8 cellular contexts compared by ENCODE assay signal in the genomic region with DNA sequence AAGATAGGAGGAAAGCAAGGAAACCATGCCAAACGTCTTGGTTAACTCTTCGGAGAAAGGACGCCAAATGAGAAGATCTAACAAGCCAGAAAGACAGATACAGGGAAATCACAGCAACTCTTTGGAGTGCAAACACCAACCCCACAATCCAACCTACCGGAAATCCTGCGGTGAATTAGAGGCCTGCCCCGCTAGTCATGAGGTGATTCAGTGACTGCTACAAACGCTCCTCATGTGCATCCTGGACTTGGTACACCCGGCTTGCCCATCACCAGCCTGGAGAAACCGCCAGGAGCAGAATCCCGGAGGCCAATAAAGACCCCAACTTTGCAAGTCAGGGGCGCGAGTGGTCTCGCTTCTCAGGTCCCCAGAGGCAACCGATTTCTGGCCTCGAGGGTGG. TPM values are rescaled to one million over a fixed set of nuclear protein-coding genes. Genes with fewer than 3 reads are reported as not detected.
A peak's percentile ranks its signal among the peaks of the same experiment; 100 is the strongest.
DNase-seq lines count a peak whose midpoint lies in the region; ATAC-seq, FAIRE-seq and TF ChIP-seq lines count a peak whose summit lies in the region.
"Not testable (repeated sequence)": the region's sequence is repeated elsewhere in the genome, so short reads cannot be mapped to it uniquely, and the experiment has no call there.

No MANE protein-coding gene starts in this region.

- not testable (repeated sequence) for H4K8ac ChIP-seq in mesendoderm (ENCODE audit: low read depth, low read length)

- FAIRE-seq in astrocyte (lab: Jason Lieb, UNC) = not testable (repeated sequence)

- CTCF ChIA-PET in WTC11 (lab: Charles Lee) = not testable (repeated sequence)

- H3K9ac ChIP-seq in astrocyte (ENCODE audit: low read length) (peak overlapping the region; percentile 74), mesendoderm (ENCODE audit: low read length) (peak overlapping the region; percentile 63)
- not testable (repeated sequence) for H3K9ac ChIP-seq in smooth muscle cell (ENCODE audit: low read depth)

- peak overlapping the region; percentile 53 for H3K27ac ChIP-seq in 22Rv1
- not testable (repeated sequence) for H3K27ac ChIP-seq in HL-60 (replicated peaks); mesendoderm (ENCODE audit: low read depth, low read length); smooth muscle cell (ENCODE audit: low read depth)
- peak overlapping the region; percentile 33 for H3K27ac ChIP-seq in astrocyte (ENCODE audit: low read depth, low read length)

- H4K20me1 ChIP-seq in astrocyte (ENCODE audit: insufficient read depth, low read length); smooth muscle cell (ENCODE audit: low read depth): not testable (repeated sequence)

- peak overlapping the region; percentile 84 for H3K4me3 Mint-ChIP-seq in WTC11
- peak overlapping the region; percentile 88 for H3K4me3 Mint-ChIP-seq in astrocyte (ENCODE audit: unreplicated experiment)

- not testable (repeated sequence) for H2BK120ac ChIP-seq in mesendoderm (ENCODE audit: low read depth, low read length)

- DNase-seq in HL-60 (ENCODE audit: low read depth in 1 of 2, low spot score in 1 of 2); WTC11 (ENCODE audit: low spot score); astrocyte (ENCODE audit: low read depth); fibroblast of pulmonary artery (ENCODE audit: low read depth); mesendoderm; smooth muscle cell (lab: John Stamatoyannopoulos, UW; ENCODE audit: unreplicated experiment): not testable (repeated sequence)

- H4K5ac ChIP-seq in mesendoderm (ENCODE audit: low read length) = not testable (repeated sequence)

- H3K79me1 ChIP-seq in mesendoderm (ENCODE audit: low read length) = not testable (repeated sequence)

- H3K9me3 ChIP-seq in astrocyte (ENCODE audit: insufficient read depth, low read depth, low read length); smooth muscle cell (replicated peaks; ENCODE audit: low read depth): not testable (repeated sequence)

- not testable (repeated sequence) for H3K36me3 Mint-ChIP-seq in WTC11; astrocyte (ENCODE audit: low read depth, unreplicated experiment)

- H2BK15ac ChIP-seq in mesendoderm (replicated peaks; ENCODE audit: low read depth) = not testable (repeated sequence)

- H3K79me2 ChIP-seq in astrocyte (ENCODE audit: insufficient read depth, low read length); mesendoderm (ENCODE audit: control insufficient read depth, insufficient read depth, low read length); smooth muscle cell (ENCODE audit: low read depth): not testable (repeated sequence)

- not testable (repeated sequence) for H3K36me3 ChIP-seq in astrocyte (ENCODE audit: insufficient read depth, low read length); mesendoderm (ENCODE audit: control insufficient read depth, insufficient read depth, low read length); smooth muscle cell (ENCODE audit: low read depth)

- peak; percentile 44 for ATAC-seq in GM19395 (IDR thresholded peaks at IDR 0.05; ENCODE audit: unreplicated experiment)
- ATAC-seq in WTC11 = not testable (repeated sequence)

- H3K27me3 ChIP-seq in HL-60 (ENCODE audit: insufficient read depth, poor library complexity, severe bottlenecking); astrocyte (ENCODE audit: insufficient read depth, low read length); mesendoderm (ENCODE audit: insufficient read depth, low read length, poor library complexity); smooth muscle cell (ENCODE audit: low read depth): not testable (repeated sequence)

- H3K9me3 Mint-ChIP-seq in WTC11; astrocyte (ENCODE audit: unreplicated experiment): not testable (repeated sequence)

- not testable (repeated sequence) for H3F3A ChIP-seq in smooth muscle cell (ENCODE audit: low read depth)

- POLR2A ChIA-PET in WTC11 (lab: Charles Lee) = not testable (repeated sequence)

- no CpG with 5 or more reads among the region's 15 CpGs for WGBS in mesendoderm (ENCODE audit: extremely low coverage, insufficient coverage, low lambda C conversion rate)
- 0% methylated on average over 7 of the region's 15 CpGs for WGBS in smooth muscle cell (ENCODE audit: low lambda C conversion rate)

- H3K4ac ChIP-seq in mesendoderm (ENCODE audit: low read depth, low read length) = not testable (repeated sequence)

- H3K4me2 ChIP-seq in astrocyte (ENCODE audit: low read length) = peak overlapping the region; percentile 77
- not testable (repeated sequence) for H3K4me2 ChIP-seq in mesendoderm (ENCODE audit: low read length)
- peak overlapping the region; percentile 84 for H3K4me2 ChIP-seq in smooth muscle cell

- not testable (repeated sequence) for H2AFZ ChIP-seq in astrocyte (ENCODE audit: low read depth, low read length); smooth muscle cell (ENCODE audit: low read depth)

- H3K4me3 ChIP-seq in HL-60 (replicated peaks; ENCODE audit: insufficient read depth, low read length) = peak overlapping the region; percentile 51
- H3K4me3 ChIP-seq in astrocyte (ENCODE audit: insufficient read depth, low read depth, low read length) = peak overlapping the region; percentile 58
- peak overlapping the region; percentile 61 for H3K4me3 ChIP-seq in fibroblast of pulmonary artery (replicated peaks; ENCODE audit: low read depth, low read length)
- H3K4me3 ChIP-seq in mesendoderm (ENCODE audit: low read length) = not testable (repeated sequence)
- H3K4me3 ChIP-seq in smooth muscle cell = peak overlapping the region; percentile 74

- not testable (repeated sequence) for H3K27ac Mint-ChIP-seq in WTC11; astrocyte (ENCODE audit: unreplicated experiment)

- H3K23ac ChIP-seq in mesendoderm (ENCODE audit: low read length) = not testable (repeated sequence)

- not testable (repeated sequence) for H3K4me1 Mint-ChIP-seq in WTC11; astrocyte (ENCODE audit: low read depth, unreplicated experiment)

- not testable (repeated sequence) for H2AK5ac ChIP-seq in mesendoderm (ENCODE audit: low read length)

- H3K18ac ChIP-seq in mesendoderm (ENCODE audit: low read length) = not testable (repeated sequence)

- H3K27me3 Mint-ChIP-seq in WTC11 (ENCODE audit: low read depth) = peaks cover 13% of the 10 kb centered on the region
- H3K27me3 Mint-ChIP-seq in astrocyte (ENCODE audit: low read depth, unreplicated experiment) = not testable (repeated sequence)

- H3K56ac ChIP-seq in mesendoderm (ENCODE audit: low read length) = peak overlapping the region; percentile 67

- H3K4me1 ChIP-seq in astrocyte (ENCODE audit: insufficient read depth, low read length); mesendoderm (ENCODE audit: control insufficient read depth, low read depth, low read length); smooth muscle cell (ENCODE audit: low read depth): not testable (repeated sequence)

- H2BK5ac ChIP-seq in mesendoderm (ENCODE audit: low read length) = not testable (repeated sequence)

- TF ChIP-seq CTCF in 22Rv1 (IDR thresholded peaks at IDR 0.05); HL-60 (IDR thresholded peaks at IDR 0.05; ENCODE audit: insufficient read depth, low read length); WTC11 (IDR thresholded peaks at IDR 0.05); astrocyte (IDR thresholded peaks at IDR 0.05; ENCODE audit: insufficient read depth, low read depth, low read length); fibroblast of pulmonary artery (IDR thresholded peaks at IDR 0.05; ENCODE audit: low read length, missing control alignments); smooth muscle cell (IDR thresholded peaks at IDR 0.05; ENCODE audit: borderline replicate concordance, insufficient read depth, poor library complexity, severe bottlenecking): not testable (repeated sequence)

RNA-seq across cellular contexts. Expression of gene NBPF15, which starts 0.8 kb away (rescaled TPM):
- 13.1 to 16.3 TPM (median 15.2 TPM) in 3 replicates for total RNA-seq in WTC11 (2021)
- total RNA-seq in astrocyte = 47.6 and 49.0 TPM in 2 replicates
- polyA plus RNA-seq in mesendoderm (2013, experiment 1 of 2) = 4.2 TPM
- polyA plus RNA-seq in mesendoderm (2013, experiment 2 of 2) = 4.6 TPM
- 18.5 and 23.2 TPM in 2 replicates for total RNA-seq in smooth muscle cell
- 22.4 and 23.7 TPM in 2 replicates for polyA plus RNA-seq in smooth muscle cell
